Comparison of ENCODE assay signal across 8 cellular contexts in the genomic region with DNA sequence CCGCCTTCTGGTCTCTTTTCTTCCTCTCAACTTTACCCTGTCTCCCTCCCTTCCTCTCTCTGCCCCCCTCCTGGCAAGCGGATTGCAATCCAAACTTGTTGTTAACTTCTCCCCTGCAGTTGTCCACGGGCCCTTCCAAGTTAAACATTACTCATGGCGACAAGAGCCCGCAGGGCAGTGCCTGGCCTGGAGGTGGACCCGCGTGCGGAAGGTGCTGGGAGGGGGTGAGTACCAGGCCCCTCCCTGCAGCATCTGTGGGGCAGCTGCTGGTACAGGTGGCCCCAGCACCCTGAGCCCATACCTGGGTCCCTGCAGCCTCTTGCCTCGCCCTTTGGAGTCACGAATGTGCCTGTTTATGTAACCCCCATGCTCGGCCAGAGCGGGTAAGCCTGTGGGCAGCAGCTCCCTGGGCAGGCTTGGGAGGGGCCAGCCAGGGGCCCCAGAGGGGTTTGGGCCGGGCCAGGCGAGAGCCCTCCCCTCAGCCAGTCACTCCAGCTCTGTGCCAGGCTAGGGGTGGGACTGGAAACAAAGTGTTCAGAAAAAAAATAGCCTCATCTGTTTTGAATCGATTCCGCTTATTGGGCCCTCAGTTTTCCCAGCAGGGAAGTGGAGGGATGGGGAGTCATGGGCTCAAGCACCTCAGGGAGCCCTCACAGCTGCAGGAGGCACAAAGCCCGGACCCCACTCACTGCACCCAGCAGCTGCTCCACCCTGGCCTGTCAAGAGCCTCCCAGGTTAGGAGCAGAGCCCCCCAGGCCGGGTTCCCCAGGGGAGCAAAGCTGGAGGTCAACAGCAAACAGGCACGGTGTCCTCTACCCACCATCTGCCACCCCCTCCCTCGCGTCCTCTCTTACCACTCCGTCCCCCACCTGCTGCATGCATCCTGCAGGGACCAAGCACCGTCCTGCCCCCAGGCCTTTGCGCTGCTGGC. TPM values are rescaled to one million over a fixed set of nuclear protein-coding genes. Genes with fewer than 3 reads are reported as not detected.
DNase-seq lines count a peak whose midpoint lies in the region; ATAC-seq, FAIRE-seq and TF ChIP-seq lines count a peak whose summit lies in the region.

No MANE protein-coding gene starts in this region.

- H3K36me3 Mint-ChIP-seq in Calu3 (ENCODE audit: insufficient read depth, unreplicated experiment) = peaks cover 17% of the 10 kb centered on the region

- peak overlapping the region; percentile 40 for H3K27ac Mint-ChIP-seq in Calu3 (ENCODE audit: unreplicated experiment)

- CTCF ChIA-PET in Calu3 (lab: Charles Lee) = interaction anchor here (1.2 to 1.4 kb wide), 2 partner anchors 12 to 14 kb away, joined by 3 to 4 read pairs; partner anchors contain the start of gene FAAP20

- H3K4me3 ChIP-seq in prostate gland = no peak overlapping the region

- peak overlapping the region; percentile 26 for H3K4me3 Mint-ChIP-seq in Calu3 (ENCODE audit: low read depth, unreplicated experiment)

- H3K36me3 ChIP-seq in prostate gland = no peaks in the 10 kb centered on the region

- TF ChIP-seq CTCF in Calu3 (IDR thresholded peaks at IDR 0.05; ENCODE audit: unreplicated experiment) (no peak), prostate gland (IDR thresholded peaks at IDR 0.05) (peak in 2 of 4 experiments; percentile 18 to 34)

- intact Hi-C loops in Calu3 (cut with micrococcal nuclease; ENCODE audit: unreplicated experiment) = no loop called here
- intact Hi-C loops in prostate gland (cut with DNase I) = no loop called here

- DNase-seq in Calu3 (peak; percentile 76), SW480 (ENCODE audit: low spot score) (peak; percentile 21), fibroblast of the conjunctiva (ENCODE audit: low read depth) (peak; percentile 94), prostate gland (ENCODE audit: low spot score) (peak; percentile 88), GM12891 (ENCODE audit: insufficient read length, low spot score) (no peak), NCI-H748 treated with DMSO at 0.1 percent for 48 hours (lab: John Stamatoyannopoulos, UW) (no peak)

- BruUV-seq in Calu3 (replicated peaks; lab: Mats Ljungman, UMichigan) = no TSS peak

- peaks cover 19% of the 10 kb centered on the region for H3K4me1 Mint-ChIP-seq in Calu3 (ENCODE audit: low read depth, unreplicated experiment)

- no peaks in the 10 kb centered on the region for H3K27me3 ChIP-seq in prostate gland (replicated peaks; ENCODE audit: insufficient read depth)

- H3K27me3 Mint-ChIP-seq in Calu3 (ENCODE audit: unreplicated experiment) = no peaks in the 10 kb centered on the region

- ATAC-seq in GM21619 (IDR thresholded peaks at IDR 0.05; ENCODE audit: unreplicated experiment) (no peak), GM21576 (IDR thresholded peaks at IDR 0.05; ENCODE audit: unreplicated experiment) (no peak)

- TF ChIP-seq POLR2A in prostate gland (IDR thresholded peaks at IDR 0.05) = no peak
- TF ChIP-seq POLR2A in GM12891 (IDR thresholded peaks at IDR 0.05; ENCODE audit: low read depth, low read length) = no peak

- FAIRE-seq in GM12891 (lab: Jason Lieb, UNC) = no peak

- H3K9me3 Mint-ChIP-seq in Calu3 (ENCODE audit: low read depth, unreplicated experiment) = no peaks in the 10 kb centered on the region

- no peaks in the 10 kb centered on the region for H3K9me3 ChIP-seq in prostate gland

- H3K27ac ChIP-seq in prostate gland = peak overlapping the region; percentile 64 to 82

- WGBS in prostate gland = 47% methylated on average over 23 of the region's 24 CpGs

- H3K4me1 ChIP-seq in prostate gland (replicated peaks) = peaks cover 33% of the 10 kb centered on the region

TF ChIP-seq in GM12891, 5 proteins besides CTCF, POLR2A, EP300 and RAD21:
- TF ChIP-seq PAX5 (IDR thresholded peaks at IDR 0.05; ENCODE audit: insufficient read depth, low read length, severe bottlenecking) (no peak), POU2F2 (IDR thresholded peaks at IDR 0.05; ENCODE audit: low read depth, low read length) (no peak), SPI1 (IDR thresholded peaks at IDR 0.05; ENCODE audit: low read depth, low read length) (no peak), POLR2AphosphoS5 (IDR thresholded peaks at IDR 0.05; ENCODE audit: low read depth, low read length) (no peak)

RNA-seq across cellular contexts. Expression of gene FAAP20, which starts 14.0 kb away (rescaled TPM):
- total RNA-seq in Calu3 (2022) (36.3 and 42.9 TPM in 2 replicates), prostate gland (10 to 100 TPM; 55.9 to 70.4 TPM)
- polyA plus RNA-seq in GM12891 (2012; ENCODE audit: low read depth, missing spikeins) = 47.2 TPM

RNA-seq across cellular contexts. Expression of gene SKI, which starts 19.5 kb away (rescaled TPM):
- total RNA-seq in Calu3 (2022) (32.8 and 33.8 TPM in 2 replicates), prostate gland (100 to 1,000 TPM in 1 of 2 donors, 10 to 100 TPM in 1; 46.2 to 114 TPM)
- 3.2 TPM for polyA plus RNA-seq in GM12891 (2012; ENCODE audit: low read depth, missing spikeins)

Comparison
In these comparisons a context has a peak if more than half of its experiments do, and no peak if none do; other contexts are left out.
1. DNase-seq: peak in Calu3 (single experiment), SW480 (single experiment), fibroblast of the conjunctiva (single experiment) and prostate gland (single experiment); none in GM12891 (single experiment) and NCI-H748 treated with DMSO at 0.1 percent for 48 hours (single experiment).